Comparison of ENCODE assay signal across 25 cellular contexts in genomic region chr16:49673442-49673841, GRCh38.
"Had no signal": no experiment of that assay in that cellular context is flagged by ENCODE, and none has a peak within 500 bp of the region (broad histone marks: within the 10 kb centered on the region; RNA-seq: fewer than 3 reads in every experiment).

No MANE protein-coding gene starts in this region.

- H3K36me3 ChIP-seq: esophagus squamous epithelium, lower lobe of right lung, neural progenitor cell, prostate gland, right atrium auricular region, spleen, thoracic aorta, tibial nerve, upper lobe of right lung, vagina had no signal

- H3K9me3 ChIP-seq: esophagus squamous epithelium, lower lobe of right lung, mucosa of descending colon, prostate gland, right atrium auricular region, spleen, thoracic aorta, tibial nerve, upper lobe of right lung, vagina had no signal

- H3K27me3 ChIP-seq: esophagus squamous epithelium, neural progenitor cell, right atrium auricular region, spleen, tibial nerve, upper lobe of right lung, vagina had no signal

- H3K27ac ChIP-seq: esophagus squamous epithelium, lower lobe of right lung, neural progenitor cell, prostate gland, right atrium auricular region, skin epidermis, spleen, thoracic aorta, tibial nerve, upper lobe of right lung, vagina had no signal

- H2AFZ ChIP-seq: neural progenitor cell had no signal

- DNase-seq: cortex of kidney; effector memory CD8-positive, alpha-beta T cell; erythroblast; esophagus squamous epithelium; foreskin melanocyte; hypothalamus; immature natural killer cell; islet precursor cell; left ventricle myocardium superior; lower lobe of right lung; naive B cell; nucleus accumbens; spleen; stimulated activated CD4-positive, alpha-beta T cell treated with anti-CD3 and anti-CD28 coated beads, Interleukin-4, amount 100 ng/mL, for 4 hours; stimulated activated naive B cell treated with anti-CD40 and anti-IgM and Interleukin-4, amounts not matched to agents 10 μg/mL and 1 μg/mL and 100 μg/mL, for 72 hours; upper lobe of right lung had no signal

- FAIRE-seq: endometrium had no signal

- H3K4me2 ChIP-seq: neural progenitor cell had no signal

- H3K9ac ChIP-seq: neural progenitor cell had no signal

- H3K4me1 ChIP-seq: lower lobe of right lung, prostate gland, right atrium auricular region, spleen, upper lobe of right lung, vagina had no signal

- H3K4me3 ChIP-seq: esophagus squamous epithelium, lower lobe of right lung, mucosa of descending colon, neural progenitor cell, prostate gland, right atrium auricular region, skin epidermis, spleen, thoracic aorta, tibial nerve, upper lobe of right lung, vagina had no signal
